In genomic region chr12:23055004-23055403, GRCh38 we compare ENCODE assay signal across 8 cellular contexts.
DNase-seq lines count a peak whose midpoint lies in the region; ATAC-seq and TF ChIP-seq lines count a peak whose summit lies in the region.

No MANE protein-coding gene starts in this region.

- TF ChIP-seq CTCF in epithelial cell of esophagus (IDR thresholded peaks at IDR 0.05; ENCODE audit: insufficient read depth, low read depth, low read length, missing control alignments) (peak; percentile 67), transverse colon (IDR thresholded peaks at IDR 0.05) (peak in 2 of 5 experiments; percentile 17 to 26)

- H3K4me3 Mint-ChIP-seq in activated naive CD8-positive, alpha-beta T cell treated with anti-CD3 and anti-CD28 coated beads for 36 hours, result no peak overlapping the region
- H3K4me3 Mint-ChIP-seq in activated naive CD8-positive, alpha-beta T cell treated with anti-CD3 and anti-CD28 coated beads, Interleukin-2, amount 50 U/mL, for 24 hours, result no peak overlapping the region

- no peak overlapping the region for H3K27ac ChIP-seq in transverse colon

- no peaks in the 10 kb centered on the region for H3K4me1 ChIP-seq in transverse colon

- H3K36me3 ChIP-seq in transverse colon, result no peaks in the 10 kb centered on the region

- TF ChIP-seq EP300 in transverse colon (IDR thresholded peaks at IDR 0.05; ENCODE audit: low read depth), result no peak

- WGBS in transverse colon (ENCODE audit: low coverage in 1 of 2), 2 donors, result 7 to 10% methylated on average over 4 of the region's 4 CpGs

- intact Hi-C loops in transverse colon (cut with DNase I; ENCODE audit: low total_unique reads), result no loop called here

- peak; percentile 3 for DNase-seq in activated naive CD8-positive, alpha-beta T cell treated with anti-CD3 and anti-CD28 coated beads for 36 hours
- DNase-seq in activated naive CD8-positive, alpha-beta T cell treated with anti-CD3 and anti-CD28 coated beads, Interleukin-2, amount 50 U/mL, for 24 hours, result no peak
- DNase-seq in NCI-H526 treated with DMSO at 0.1 percent for 48 hours (lab: John Stamatoyannopoulos, UW) (peak; percentile 24), epithelial cell of esophagus (ENCODE audit: low read depth) (peak; percentile 61), transverse colon (peak; percentile 8), pons (ENCODE audit: low spot score) (no peak)

- no peaks in the 10 kb centered on the region for H3K9me3 Mint-ChIP-seq in activated naive CD8-positive, alpha-beta T cell treated with anti-CD3 and anti-CD28 coated beads for 36 hours
- no peaks in the 10 kb centered on the region for H3K9me3 Mint-ChIP-seq in activated naive CD8-positive, alpha-beta T cell treated with anti-CD3 and anti-CD28 coated beads, Interleukin-2, amount 50 U/mL, for 24 hours

- in situ Hi-C loops in transverse colon (cut with MboI; ENCODE audit: low pct_ligation_motif_present in 1 of 4, low pct_unique_long_range_greater_than_20kb in 1 of 4, low sequenced_read_pairs in 3 of 4), result loop anchor here in 1 of 4 donors (25.0 kb wide), 1 partner anchor 93 kb away; no protein-coding TSS in a partner anchor

- TF ChIP-seq POLR2A in transverse colon (IDR thresholded peaks at IDR 0.05), result no peak

- H3K36me3 Mint-ChIP-seq in activated naive CD8-positive, alpha-beta T cell treated with anti-CD3 and anti-CD28 coated beads for 36 hours, result no peaks in the 10 kb centered on the region
- H3K36me3 Mint-ChIP-seq in activated naive CD8-positive, alpha-beta T cell treated with anti-CD3 and anti-CD28 coated beads, Interleukin-2, amount 50 U/mL, for 24 hours (ENCODE audit: low read depth), result no peaks in the 10 kb centered on the region

- ATAC-seq in activated naive CD8-positive, alpha-beta T cell treated with anti-CD3 and anti-CD28 coated beads, Interleukin-2, amount 50 U/mL, for 24 hours, result no peak
- ATAC-seq in HG02938 (IDR thresholded peaks at IDR 0.05; ENCODE audit: unreplicated experiment), result no peak
- ATAC-seq in GM21619 (IDR thresholded peaks at IDR 0.05; ENCODE audit: unreplicated experiment), result no peak

- no peaks in the 10 kb centered on the region for H3K27me3 ChIP-seq in transverse colon

- H3K27ac Mint-ChIP-seq in activated naive CD8-positive, alpha-beta T cell treated with anti-CD3 and anti-CD28 coated beads for 36 hours, result no peak overlapping the region
- no peak overlapping the region for H3K27ac Mint-ChIP-seq in activated naive CD8-positive, alpha-beta T cell treated with anti-CD3 and anti-CD28 coated beads, Interleukin-2, amount 50 U/mL, for 24 hours

- no peaks in the 10 kb centered on the region for H3K4me1 Mint-ChIP-seq in activated naive CD8-positive, alpha-beta T cell treated with anti-CD3 and anti-CD28 coated beads for 36 hours
- no peaks in the 10 kb centered on the region for H3K4me1 Mint-ChIP-seq in activated naive CD8-positive, alpha-beta T cell treated with anti-CD3 and anti-CD28 coated beads, Interleukin-2, amount 50 U/mL, for 24 hours

- no peak overlapping the region for H3K4me3 ChIP-seq in epithelial cell of esophagus (ENCODE audit: low read length)
- no peak overlapping the region for H3K4me3 ChIP-seq in transverse colon

- H3K27me3 Mint-ChIP-seq in activated naive CD8-positive, alpha-beta T cell treated with anti-CD3 and anti-CD28 coated beads for 36 hours, result no peaks in the 10 kb centered on the region
- H3K27me3 Mint-ChIP-seq in activated naive CD8-positive, alpha-beta T cell treated with anti-CD3 and anti-CD28 coated beads, Interleukin-2, amount 50 U/mL, for 24 hours, result no peaks in the 10 kb centered on the region

- H3K9me3 ChIP-seq in transverse colon, result no peaks in the 10 kb centered on the region

Comparison
In these comparisons a context has a peak if more than half of its experiments do, and no peak if none do; other contexts are left out.
1. DNase-seq: peak in activated naive CD8-positive, alpha-beta T cell treated with anti-CD3 and anti-CD28 coated beads for 36 hours (single experiment), NCI-H526 treated with DMSO at 0.1 percent for 48 hours (single experiment), epithelial cell of esophagus (single experiment) and transverse colon (single experiment); none in activated naive CD8-positive, alpha-beta T cell treated with anti-CD3 and anti-CD28 coated beads, Interleukin-2, amount 50 U/mL, for 24 hours (single experiment) and pons (single experiment).